7 cellular contexts compared by ENCODE assay signal in genomic region chr19:13164370-13165090, GRCh38. TPM values are rescaled to one million over a fixed set of nuclear protein-coding genes. Genes with fewer than 3 reads are reported as not detected.
DNase-seq lines count a peak whose midpoint lies in the region; ATAC-seq, FAIRE-seq and TF ChIP-seq lines count a peak whose summit lies in the region.

No MANE protein-coding gene starts in this region.

- ATAC-seq in activated T-cell treated with anti-CD3 and anti-CD28 coated beads, Interleukin-2, amount 50 U/mL, for 4 hours: peak; percentile 16
- ATAC-seq in natural killer cell treated with Interleukin-12 subunit alpha and Interleukin-12 subunit beta and Interleukin-15 and Interleukin-18, amount 100 ng/mL, for 72 hours: no peak
- ATAC-seq in HG02938 (IDR thresholded peaks at IDR 0.05; ENCODE audit: unreplicated experiment): no peak

- FAIRE-seq in H54 (lab: Jason Lieb, UNC): no peak

- peaks cover 82% of the 10 kb centered on the region for H3K4me1 Mint-ChIP-seq in activated T-cell treated with anti-CD3 and anti-CD28 coated beads, Interleukin-2, amount 50 U/mL, for 4 hours (ENCODE audit: low read depth)
- peaks cover 42 to 46% of the 10 kb centered on the region in 2 donors for H3K4me1 Mint-ChIP-seq in natural killer cell treated with Interleukin-12 subunit alpha and Interleukin-12 subunit beta and Interleukin-15 and Interleukin-18, amount 100 ng/mL, for 72 hours (ENCODE audit: low read depth in 2 of 2)

- H3K4me3 ChIP-seq in fibroblast of pulmonary artery (replicated peaks; ENCODE audit: low read depth, low read length): peak overlapping the region; percentile 34

- peak; percentile 23; the same call in 1 of the 2 replicates for TF ChIP-seq POLR2A in H54 (IDR thresholded peaks at IDR 0.05; ENCODE audit: low read depth, low read length)

- peak overlapping the region; percentile 61 for H3K4me3 Mint-ChIP-seq in activated T-cell treated with anti-CD3 and anti-CD28 coated beads, Interleukin-2, amount 50 U/mL, for 4 hours
- peak overlapping the region; percentile 83 for H3K4me3 Mint-ChIP-seq in natural killer cell treated with Interleukin-12 subunit alpha and Interleukin-12 subunit beta and Interleukin-15 and Interleukin-18, amount 100 ng/mL, for 72 hours

- H3K36me3 Mint-ChIP-seq in activated T-cell treated with anti-CD3 and anti-CD28 coated beads, Interleukin-2, amount 50 U/mL, for 4 hours (ENCODE audit: insufficient read depth): no peaks in the 10 kb centered on the region
- H3K36me3 Mint-ChIP-seq in natural killer cell treated with Interleukin-12 subunit alpha and Interleukin-12 subunit beta and Interleukin-15 and Interleukin-18, amount 100 ng/mL, for 72 hours: no peaks in the 10 kb centered on the region

- no peak for DNase-seq in H54 (ENCODE audit: insufficient read length, low spot score)
- peak; percentile 87 to 88 for DNase-seq in NCI-H524 (lab: John Stamatoyannopoulos, UW)
- peak; percentile 18 for DNase-seq in activated T-cell treated with anti-CD3 and anti-CD28 coated beads, Interleukin-2, amount 50 U/mL, for 4 hours
- DNase-seq in fibroblast of pulmonary artery (ENCODE audit: low read depth): peak; percentile 97
- no peak for DNase-seq in natural killer cell treated with Interleukin-12 subunit alpha and Interleukin-12 subunit beta and Interleukin-15 and Interleukin-18, amount 100 ng/mL, for 72 hours (ENCODE audit: low spot score)
- no peak for DNase-seq in GM10266 (ENCODE audit: extremely low spot score)

- no peak for TF ChIP-seq CTCF in fibroblast of pulmonary artery (IDR thresholded peaks at IDR 0.05; ENCODE audit: low read length, missing control alignments)
- TF ChIP-seq CTCF in GM10266 (IDR thresholded peaks at IDR 0.05; ENCODE audit: control insufficient read depth, insufficient read depth, low read depth, missing control alignments): no peak

- H3K27me3 Mint-ChIP-seq in activated T-cell treated with anti-CD3 and anti-CD28 coated beads, Interleukin-2, amount 50 U/mL, for 4 hours (ENCODE audit: low read depth): no peaks in the 10 kb centered on the region
- no peaks in the 10 kb centered on the region for H3K27me3 Mint-ChIP-seq in natural killer cell treated with Interleukin-12 subunit alpha and Interleukin-12 subunit beta and Interleukin-15 and Interleukin-18, amount 100 ng/mL, for 72 hours

- no peaks in the 10 kb centered on the region for H3K9me3 Mint-ChIP-seq in activated T-cell treated with anti-CD3 and anti-CD28 coated beads, Interleukin-2, amount 50 U/mL, for 4 hours
- no peaks in the 10 kb centered on the region for H3K9me3 Mint-ChIP-seq in natural killer cell treated with Interleukin-12 subunit alpha and Interleukin-12 subunit beta and Interleukin-15 and Interleukin-18, amount 100 ng/mL, for 72 hours

- peak overlapping the region; percentile 91 to 96 for H3K27ac Mint-ChIP-seq in natural killer cell treated with Interleukin-12 subunit alpha and Interleukin-12 subunit beta and Interleukin-15 and Interleukin-18, amount 100 ng/mL, for 72 hours

RNA-seq across cellular contexts. Expression of gene IER2, which starts 14.3 kb away (rescaled TPM):
- total RNA-seq in activated T-cell treated with anti-CD3 and anti-CD28 coated beads, Interleukin-2, amount 50 U/mL, for 4 hours: 100 to 1,000 TPM in 2 of 3 donors, 10 to 100 TPM in 1; 99.4 to 113 (median 110) TPM
- total RNA-seq in natural killer cell treated with Interleukin-12 subunit alpha and Interleukin-12 subunit beta and Interleukin-15 and Interleukin-18, amount 100 ng/mL, for 72 hours: 100 to 1,000 TPM; 106 to 117 TPM

RNA-seq across cellular contexts. Expression of gene STX10, which starts 14.4 kb away (rescaled TPM):
- 10 to 100 TPM; 64.5 to 66.0 (median 65.4) TPM for total RNA-seq in activated T-cell treated with anti-CD3 and anti-CD28 coated beads, Interleukin-2, amount 50 U/mL, for 4 hours
- total RNA-seq in natural killer cell treated with Interleukin-12 subunit alpha and Interleukin-12 subunit beta and Interleukin-15 and Interleukin-18, amount 100 ng/mL, for 72 hours: 10 to 100 TPM; 48.1 to 62.5 TPM

RNA-seq across cellular contexts. Expression of gene NACC1, which starts 46.5 kb away (rescaled TPM):
- total RNA-seq in activated T-cell treated with anti-CD3 and anti-CD28 coated beads, Interleukin-2, amount 50 U/mL, for 4 hours: 100 to 1,000 TPM; 127 to 137 (median 134) TPM
- 100 to 1,000 TPM; 129 to 138 TPM for total RNA-seq in natural killer cell treated with Interleukin-12 subunit alpha and Interleukin-12 subunit beta and Interleukin-15 and Interleukin-18, amount 100 ng/mL, for 72 hours

RNA-seq across cellular contexts. Expression of gene TRMT1, which starts 48.0 kb away (rescaled TPM):
- total RNA-seq in activated T-cell treated with anti-CD3 and anti-CD28 coated beads, Interleukin-2, amount 50 U/mL, for 4 hours: 100 to 1,000 TPM; 240 to 248 (median 246) TPM
- 100 to 1,000 TPM in 1 of 2 donors, 10 to 100 TPM in 1; 54.6 to 120 TPM for total RNA-seq in natural killer cell treated with Interleukin-12 subunit alpha and Interleukin-12 subunit beta and Interleukin-15 and Interleukin-18, amount 100 ng/mL, for 72 hours

Comparison
In these comparisons a context has a peak if more than half of its experiments do, and no peak if none do; other contexts are left out.
1. DNase-seq: peak in NCI-H524 (2 of 2), activated T-cell treated with anti-CD3 and anti-CD28 coated beads, Interleukin-2, amount 50 U/mL, for 4 hours (single experiment) and fibroblast of pulmonary artery (single experiment); none in H54 (single experiment), natural killer cell treated with Interleukin-12 subunit alpha and Interleukin-12 subunit beta and Interleukin-15 and Interleukin-18, amount 100 ng/mL, for 72 hours (single experiment) and GM10266 (single experiment).
2. ATAC-seq: peak in activated T-cell treated with anti-CD3 and anti-CD28 coated beads, Interleukin-2, amount 50 U/mL, for 4 hours (2 of 2); none in natural killer cell treated with Interleukin-12 subunit alpha and Interleukin-12 subunit beta and Interleukin-15 and Interleukin-18, amount 100 ng/mL, for 72 hours (0 of 2) and HG02938 (single experiment).